8 cellular contexts compared by ENCODE assay signal in genomic region chr12:6960291-6961277, GRCh38. TPM values are rescaled to one million over a fixed set of nuclear protein-coding genes. Genes with fewer than 3 reads are reported as not detected.
DNase-seq lines count a peak whose midpoint lies in the region; ATAC-seq, FAIRE-seq and TF ChIP-seq lines count a peak whose summit lies in the region.

No MANE protein-coding gene starts in this region.

- peak; percentile 7 for TF ChIP-seq CTCF in D721Med (IDR thresholded peaks at IDR 0.05; ENCODE audit: insufficient read depth, missing control alignments)
- TF ChIP-seq CTCF in WI38 (IDR thresholded peaks at IDR 0.05; ENCODE audit: low read depth, low read length): 0 out of 2 replicates have a peak, but pooled peaks have one; percentile 11
- no peak for TF ChIP-seq CTCF in left ventricle myocardium inferior (IDR thresholded peaks at IDR 0.05; ENCODE audit: borderline replicate concordance)

- H3K27ac ChIP-seq in left ventricle myocardium inferior (replicated peaks) (peak overlapping the region; percentile 86), stomach smooth muscle (ENCODE audit: low read length) (peak overlapping the region; percentile 64)

- TF ChIP-seq POLR2A in GM18505 (IDR thresholded peaks at IDR 0.05; ENCODE audit: borderline replicate concordance, extremely low read depth, insufficient read depth, insufficient read length): no peak

- H3K9me3 ChIP-seq in left ventricle myocardium inferior (replicated peaks) (no peaks in the 10 kb centered on the region), stomach smooth muscle (ENCODE audit: control insufficient read depth in 2 of 2, low read length in 2 of 2) (no peaks in the 10 kb centered on the region)

- H3K9ac ChIP-seq in stomach smooth muscle (ENCODE audit: low read length in 2 of 2): peak overlapping the region in 1 of 2 donors; percentile 21

- intact Hi-C loops in left ventricle myocardium inferior (cut with micrococcal nuclease): loop anchor here (10.0 kb wide), 1 partner anchor 54 kb away; the partner anchor contains the start of gene LPCAT3

- H3K36me3 ChIP-seq in left ventricle myocardium inferior: peaks cover 5% of the 10 kb centered on the region
- H3K36me3 ChIP-seq in stomach smooth muscle (ENCODE audit: control insufficient read depth in 2 of 2, insufficient read depth in 2 of 2, low read length in 2 of 2): peaks cover 4% of the 10 kb centered on the region in 2 donors

- no peak overlapping the region for H3K4me3 ChIP-seq in WI38 (ENCODE audit: low read depth, low read length)
- peak overlapping the region; percentile 38 for H3K4me3 ChIP-seq in left ventricle myocardium inferior
- H3K4me3 ChIP-seq in stomach smooth muscle (ENCODE audit: low read length in 2 of 2): no peak overlapping the region

- H3K4me1 ChIP-seq in left ventricle myocardium inferior (peaks cover 67% of the 10 kb centered on the region), stomach smooth muscle (ENCODE audit: control insufficient read depth, insufficient read depth, low read length) (peaks cover 35% of the 10 kb centered on the region)

- FAIRE-seq in D721Med (lab: Jason Lieb, UNC): no peak

- H3K27me3 ChIP-seq in left ventricle myocardium inferior (ENCODE audit: low read depth): no peaks in the 10 kb centered on the region
- no peaks in the 10 kb centered on the region for H3K27me3 ChIP-seq in stomach smooth muscle (ENCODE audit: control insufficient read depth in 1 of 2, insufficient read depth in 2 of 2, low read length in 2 of 2)

- DNase-seq in D721Med (ENCODE audit: insufficient read length, low spot score) (no peak), left ventricle myocardium inferior (peak; percentile 14), DMS153 treated with DMSO at 0.1 percent for 48 hours (lab: John Stamatoyannopoulos, UW; ENCODE audit: unreplicated experiment) (no peak)

- ATAC-seq in HG02571 (IDR thresholded peaks at IDR 0.05; ENCODE audit: unreplicated experiment) (peak; percentile 25), GM18505 (IDR thresholded peaks at IDR 0.05; ENCODE audit: unreplicated experiment) (no peak), HG02623 (IDR thresholded peaks at IDR 0.05; ENCODE audit: unreplicated experiment) (no peak)

RNA-seq across cellular contexts. Expression of gene PTPN6, which starts 9.4 kb away (rescaled TPM):
- 6.7 TPM for total RNA-seq in left ventricle myocardium inferior

RNA-seq across cellular contexts. Expression of gene PHB2, which starts 9.9 kb away (rescaled TPM):
- total RNA-seq in left ventricle myocardium inferior: 142 TPM

RNA-seq across cellular contexts. Expression of gene EMG1, which starts 10.1 kb away (rescaled TPM):
- 44.3 TPM for total RNA-seq in left ventricle myocardium inferior

RNA-seq across cellular contexts. Expression of gene C12orf57, which starts 16.8 kb away (rescaled TPM):
- 227 TPM for total RNA-seq in left ventricle myocardium inferior

RNA-seq across cellular contexts. Expression of gene RNU7-1, which starts 17.0 kb away (rescaled TPM):
- total RNA-seq in left ventricle myocardium inferior: not detected
